26 cellular contexts compared by ENCODE assay signal in genomic region chr3:122260206-122260605, GRCh38.
"Had no signal": no experiment of that assay in that cellular context is flagged by ENCODE, and none has a peak within 500 bp of the region (broad histone marks: within the 10 kb centered on the region; RNA-seq: fewer than 3 reads in every experiment).

No MANE protein-coding gene starts in this region.

- H3K4me3 ChIP-seq: SJSA1 had no signal

- H3K27ac Mint-ChIP-seq: activated CD8-positive, alpha-beta T cell treated with anti-CD3 and anti-CD28 coated beads, Interleukin-2, amount 10 ng/mL, durations not matched to agents 7 days and 5 days; activated naive CD4-positive, alpha-beta T cell treated with anti-CD3 and anti-CD28 coated beads, Interleukin-2, amount 10 ng/mL, durations not matched to agents 7 days and 5 days; activated naive CD8-positive, alpha-beta T cell treated with anti-CD3 and anti-CD28 coated beads for 36 hours; activated T-cell treated with anti-CD3 and anti-CD28 coated beads, Interleukin-2, amount 50 U/mL, for 24 hours; T-helper 1 cell treated with Interleukin-12 subunit alpha and Interleukin-12 subunit beta and Interleukin-4 antibody, amounts not matched to agents 30 μg/mL and 1 μg/mL, for 36 hours; WTC11 had no signal

- H3K36me3 Mint-ChIP-seq: activated naive CD4-positive, alpha-beta T cell treated with anti-CD3 and anti-CD28 coated beads, Interleukin-2, amount 10 ng/mL, durations not matched to agents 7 days and 5 days; activated naive CD8-positive, alpha-beta T cell treated with anti-CD3 and anti-CD28 coated beads for 36 hours; WTC11 had no signal

- H3K4me3 Mint-ChIP-seq: activated CD8-positive, alpha-beta T cell treated with anti-CD3 and anti-CD28 coated beads, Interleukin-2, amount 10 ng/mL, durations not matched to agents 7 days and 5 days; activated naive CD4-positive, alpha-beta T cell treated with anti-CD3 and anti-CD28 coated beads, Interleukin-2, amount 10 ng/mL, durations not matched to agents 7 days and 5 days; activated naive CD8-positive, alpha-beta T cell treated with anti-CD3 and anti-CD28 coated beads for 36 hours; activated T-cell treated with anti-CD3 and anti-CD28 coated beads, Interleukin-2, amount 50 U/mL, for 24 hours; T-helper 1 cell treated with Interleukin-12 subunit alpha and Interleukin-12 subunit beta and Interleukin-4 antibody, amounts not matched to agents 30 μg/mL and 1 μg/mL, for 36 hours; WTC11 had no signal

- DNase-seq: activated CD4-positive, alpha-beta T cell treated with anti-CD3 and anti-CD28 coated beads for 48 hours; activated CD4-positive, alpha-beta T cell treated with anti-CD3 and anti-CD28 coated beads, Interleukin-2, amount 50 U/mL, for 4 hours; activated CD4-positive, CD25-positive, alpha-beta regulatory T cell treated with anti-CD3 and anti-CD28 coated beads, Interleukin-2, amount 50 U/mL, for 72 hours; activated CD8-positive, alpha-beta T cell treated with anti-CD3 and anti-CD28 coated beads, Interleukin-2, amount 10 ng/mL, durations not matched to agents 7 days and 5 days; activated gamma-delta T cell; activated naive CD4-positive, alpha-beta T cell treated with anti-CD3 and anti-CD28 coated beads, Interleukin-2, amount 10 ng/mL, durations not matched to agents 7 days and 5 days; activated naive CD8-positive, alpha-beta T cell treated with anti-CD3 and anti-CD28 coated beads for 36 hours; activated T-cell treated with anti-CD3 and anti-CD28 coated beads, Interleukin-2, amount 50 U/mL, for 24 hours; brain microvascular endothelial cell; central memory CD4-positive, alpha-beta T cell; KG1; MV-4-11; NCI-H1092 treated with DMSO at 0.1 percent for 48 hours; NCI-H1417 treated with DMSO at 0.1 percent for 48 hours; NCI-H1694; NCI-H2029; NCI-H2107; NCI-H510A treated with DMSO at 0.1 percent for 48 hours; NCI-H69; NK-92 treated with Interleukin-12 subunit alpha and Interleukin-12 subunit beta, amount 100 ng/mL, for 24 hours; PC-3; SHP77 had no signal

- ATAC-seq: activated CD8-positive, alpha-beta T cell treated with anti-CD3 and anti-CD28 coated beads, Interleukin-2, amount 10 ng/mL, durations not matched to agents 7 days and 5 days; PC-3; SK-N-SH treated with all-trans-retinoic acid at 6 μM for 48 hours; WTC11 had no signal

- H3K9me3 Mint-ChIP-seq: activated naive CD4-positive, alpha-beta T cell treated with anti-CD3 and anti-CD28 coated beads, Interleukin-2, amount 10 ng/mL, durations not matched to agents 7 days and 5 days; activated naive CD8-positive, alpha-beta T cell treated with anti-CD3 and anti-CD28 coated beads for 36 hours; activated T-cell treated with anti-CD3 and anti-CD28 coated beads, Interleukin-2, amount 50 U/mL, for 24 hours; T-helper 1 cell treated with Interleukin-12 subunit alpha and Interleukin-12 subunit beta and Interleukin-4 antibody, amounts not matched to agents 30 μg/mL and 1 μg/mL, for 36 hours; WTC11 had no signal
